25 cellular contexts compared by ENCODE assay signal in genomic region chr15:88262064-88262463, GRCh38. TPM values are rescaled to one million over a fixed set of nuclear protein-coding genes. Genes with fewer than 3 reads are reported as not detected.
A peak's percentile ranks its signal among the peaks of the same experiment; 100 is the strongest.
DNase-seq lines count a peak whose midpoint lies in the region; ATAC-seq and TF ChIP-seq lines count a peak whose summit lies in the region.
"Had no signal": no experiment of that assay in that cellular context is flagged by ENCODE, and none has a peak within 500 bp of the region (broad histone marks: within the 10 kb centered on the region; RNA-seq: fewer than 3 reads in every experiment).

No MANE protein-coding gene starts in this region.

- H3K27ac Mint-ChIP-seq in WTC11 (no peak overlapping the region), nephron progenitor cell (no peak overlapping the region)
- H3K27ac Mint-ChIP-seq: CD4-positive, alpha-beta T cell had no signal

- CTCF ChIA-PET in HEK293 (lab: Yijun Ruan, JAX), result interaction anchor here (1.0 to 3.8 kb wide), 4 partner anchors 12 to 1354 kb away, joined by 3 to 29 read pairs (median 8); no protein-coding TSS in a partner anchor
- CTCF ChIA-PET in WTC11 (lab: Charles Lee), result interaction anchor here (0.5 to 8.4 kb wide), 3 partner anchors 12 to 191 kb away, joined by 3 to 71 read pairs (median 10); no protein-coding TSS in a partner anchor

- H3K9me3 Mint-ChIP-seq in WTC11 (peaks cover 3% of the 10 kb centered on the region; the same call in 1 of the 2 replicates), nephron progenitor cell (no peaks in the 10 kb centered on the region)
- H3K9me3 Mint-ChIP-seq: CD4-positive, alpha-beta T cell had no signal

- H3K4me3 ChIP-seq in HEK293 (ENCODE audit: low read depth, low read length), result no peak overlapping the region
- H3K4me3 ChIP-seq: BLaER1, PC-9 had no signal

- H3K27ac ChIP-seq in HEK293 (ENCODE audit: extremely low read depth, low read depth, low read length), result no peak overlapping the region
- H3K27ac ChIP-seq: BLaER1, PC-9 had no signal

- no peak for TF ChIP-seq CTCF in HEK293 (tag by site-specific recombination; IDR thresholded peaks at IDR 0.05)
- TF ChIP-seq CTCF in WTC11 (IDR thresholded peaks at IDR 0.05), result no peak
- TF ChIP-seq CTCF in nephron progenitor cell (IDR thresholded peaks at IDR 0.05), result no peak

- no peaks in the 10 kb centered on the region; the same call in 1 of the 2 replicates for H3K4me1 Mint-ChIP-seq in WTC11
- H3K4me1 Mint-ChIP-seq in nephron progenitor cell, result peaks cover 20% of the 10 kb centered on the region

- H3K9me3 ChIP-seq in HEK293 (ENCODE audit: control insufficient read depth, insufficient read depth, low read depth, low read length), result no peaks in the 10 kb centered on the region
- H3K9me3 ChIP-seq: BLaER1, Caco-2 had no signal

- POLR2A ChIA-PET in HEK293 (lab: Yijun Ruan, JAX), result no interaction called here
- POLR2A ChIA-PET in WTC11 (lab: Charles Lee), result no interaction called here

- H3K36me3 Mint-ChIP-seq in WTC11, result no peaks in the 10 kb centered on the region
- no peaks in the 10 kb centered on the region for H3K36me3 Mint-ChIP-seq in nephron progenitor cell (ENCODE audit: low read depth)

- H3K27me3 Mint-ChIP-seq in WTC11 (ENCODE audit: low read depth) (peaks cover 45% of the 10 kb centered on the region), nephron progenitor cell (ENCODE audit: low read depth, poor library complexity) (peaks cover 92% of the 10 kb centered on the region)

- no peak overlapping the region for H3K4me3 Mint-ChIP-seq in WTC11
- no peak overlapping the region for H3K4me3 Mint-ChIP-seq in nephron progenitor cell
- H3K4me3 Mint-ChIP-seq: CD4-positive, alpha-beta T cell had no signal

- intact Hi-C loops in left colon (cut with DNase I, micrococcal nuclease), result no loop called here

- no peaks in the 10 kb centered on the region for H3K4me1 ChIP-seq in HEK293 (ENCODE audit: control insufficient read depth, insufficient read depth, low read length)
- H3K4me1 ChIP-seq: Caco-2 had no signal

- ATAC-seq in WTC11, result no peak
- ATAC-seq in left colon, result no peak
- ATAC-seq: HepG2, SK-N-SH treated with all-trans-retinoic acid at 6 μM for 48 hours had no signal

- no peak for DNase-seq in WTC11 (ENCODE audit: low spot score)
- peak; percentile 16 for DNase-seq in kidney tubule cell (ENCODE audit: low spot score)
- DNase-seq in nephron progenitor cell, result no peak
- no peak for DNase-seq in left colon
- DNase-seq in RPMI8226, result no peak
- no peak for DNase-seq in GDM1 (lab: John Stamatoyannopoulos, UW)
- DNase-seq: ACHN; Caco-2; CD4-positive, alpha-beta T cell; DMS 273 treated with DMSO at 0.1 percent for 48 hours; DMS79 treated with DMSO at 0.1 percent for 48 hours; GF-D8; GOT3; KBM-7; NCI-H1105; NCI-H146; NCI-H2029 treated with DMSO at 0.1 percent for 48 hours; NCI-H226; NCI-H510A treated with DMSO at 0.1 percent for 48 hours; NCI-H748 treated with DMSO at 0.1 percent for 48 hours; PC-9 had no signal

- H3K36me3 ChIP-seq in HEK293 (ENCODE audit: control insufficient read depth in 2 of 2, insufficient read depth in 1 of 2, low read length in 2 of 2), result no peaks in the 10 kb centered on the region
- H3K36me3 ChIP-seq: BLaER1 had no signal

TF ChIP-seq in HEK293, 187 proteins besides CTCF, POLR2A, EP300 and RAD21 (continues in another document):
- TF ChIP-seq, protein P1, sequence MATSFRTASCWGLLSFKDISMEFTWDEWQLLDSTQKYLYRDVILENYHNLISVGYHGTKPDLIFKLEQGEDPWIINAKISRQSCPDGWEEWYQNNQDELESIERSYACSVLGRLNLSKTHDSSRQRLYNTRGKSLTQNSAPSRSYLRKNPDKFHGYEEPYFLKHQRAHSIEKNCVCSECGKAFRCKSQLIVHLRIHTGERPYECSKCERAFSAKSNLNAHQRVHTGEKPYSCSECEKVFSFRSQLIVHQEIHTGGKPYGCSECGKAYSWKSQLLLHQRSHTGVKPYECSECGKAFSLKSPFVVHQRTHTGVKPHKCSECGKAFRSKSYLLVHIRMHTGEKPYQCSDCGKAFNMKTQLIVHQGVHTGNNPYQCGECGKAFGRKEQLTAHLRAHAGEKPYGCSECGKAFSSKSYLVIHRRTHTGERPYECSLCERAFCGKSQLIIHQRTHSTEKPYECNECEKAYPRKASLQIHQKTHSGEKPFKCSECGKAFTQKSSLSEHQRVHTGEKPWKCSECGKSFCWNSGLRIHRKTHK (tag by site-specific recombination; IDR thresholded peaks at IDR 0.05), result no peak
- TF ChIP-seq ZNF362 (tag by site-specific recombination; IDR thresholded peaks at IDR 0.05) (no peak), ZNF266 (tag by site-specific recombination; IDR thresholded peaks at IDR 0.05; ENCODE audit: low read depth) (no peak), ZNF10 (tag by site-specific recombination; IDR thresholded peaks at IDR 0.05) (no peak), GLIS1 (tag by site-specific recombination; IDR thresholded peaks at IDR 0.05) (0 out of 2 replicates have a peak, but pooled peaks have one; percentile 22)
- TF ChIP-seq, protein P2, sequence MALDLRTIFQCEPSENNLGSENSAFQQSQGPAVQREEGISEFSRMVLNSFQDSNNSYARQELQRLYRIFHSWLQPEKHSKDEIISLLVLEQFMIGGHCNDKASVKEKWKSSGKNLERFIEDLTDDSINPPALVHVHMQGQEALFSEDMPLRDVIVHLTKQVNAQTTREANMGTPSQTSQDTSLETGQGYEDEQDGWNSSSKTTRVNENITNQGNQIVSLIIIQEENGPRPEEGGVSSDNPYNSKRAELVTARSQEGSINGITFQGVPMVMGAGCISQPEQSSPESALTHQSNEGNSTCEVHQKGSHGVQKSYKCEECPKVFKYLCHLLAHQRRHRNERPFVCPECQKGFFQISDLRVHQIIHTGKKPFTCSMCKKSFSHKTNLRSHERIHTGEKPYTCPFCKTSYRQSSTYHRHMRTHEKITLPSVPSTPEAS (tag by site-specific recombination; IDR thresholded peaks at IDR 0.05), result no peak

TF ChIP-seq in WTC11, 78 proteins besides CTCF, POLR2A, EP300 and RAD21:
- TF ChIP-seq, protein P3, sequence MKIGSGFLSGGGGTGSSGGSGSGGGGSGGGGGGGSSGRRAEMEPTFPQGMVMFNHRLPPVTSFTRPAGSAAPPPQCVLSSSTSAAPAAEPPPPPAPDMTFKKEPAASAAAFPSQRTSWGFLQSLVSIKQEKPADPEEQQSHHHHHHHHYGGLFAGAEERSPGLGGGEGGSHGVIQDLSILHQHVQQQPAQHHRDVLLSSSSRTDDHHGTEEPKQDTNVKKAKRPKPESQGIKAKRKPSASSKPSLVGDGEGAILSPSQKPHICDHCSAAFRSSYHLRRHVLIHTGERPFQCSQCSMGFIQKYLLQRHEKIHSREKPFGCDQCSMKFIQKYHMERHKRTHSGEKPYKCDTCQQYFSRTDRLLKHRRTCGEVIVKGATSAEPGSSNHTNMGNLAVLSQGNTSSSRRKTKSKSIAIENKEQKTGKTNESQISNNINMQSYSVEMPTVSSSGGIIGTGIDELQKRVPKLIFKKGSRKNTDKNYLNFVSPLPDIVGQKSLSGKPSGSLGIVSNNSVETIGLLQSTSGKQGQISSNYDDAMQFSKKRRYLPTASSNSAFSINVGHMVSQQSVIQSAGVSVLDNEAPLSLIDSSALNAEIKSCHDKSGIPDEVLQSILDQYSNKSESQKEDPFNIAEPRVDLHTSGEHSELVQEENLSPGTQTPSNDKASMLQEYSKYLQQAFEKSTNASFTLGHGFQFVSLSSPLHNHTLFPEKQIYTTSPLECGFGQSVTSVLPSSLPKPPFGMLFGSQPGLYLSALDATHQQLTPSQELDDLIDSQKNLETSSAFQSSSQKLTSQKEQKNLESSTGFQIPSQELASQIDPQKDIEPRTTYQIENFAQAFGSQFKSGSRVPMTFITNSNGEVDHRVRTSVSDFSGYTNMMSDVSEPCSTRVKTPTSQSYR (CRISPR knock-in tag; IDR thresholded peaks at IDR 0.05), result no peak
- peak; percentile 27; the same call in 1 of the 2 replicates for TF ChIP-seq ZNF423 (CRISPR knock-in tag; IDR thresholded peaks at IDR 0.05)
- TF ChIP-seq ZSCAN18 (CRISPR knock-in tag; IDR thresholded peaks at IDR 0.05), result no peak
- TF ChIP-seq, protein P4, sequence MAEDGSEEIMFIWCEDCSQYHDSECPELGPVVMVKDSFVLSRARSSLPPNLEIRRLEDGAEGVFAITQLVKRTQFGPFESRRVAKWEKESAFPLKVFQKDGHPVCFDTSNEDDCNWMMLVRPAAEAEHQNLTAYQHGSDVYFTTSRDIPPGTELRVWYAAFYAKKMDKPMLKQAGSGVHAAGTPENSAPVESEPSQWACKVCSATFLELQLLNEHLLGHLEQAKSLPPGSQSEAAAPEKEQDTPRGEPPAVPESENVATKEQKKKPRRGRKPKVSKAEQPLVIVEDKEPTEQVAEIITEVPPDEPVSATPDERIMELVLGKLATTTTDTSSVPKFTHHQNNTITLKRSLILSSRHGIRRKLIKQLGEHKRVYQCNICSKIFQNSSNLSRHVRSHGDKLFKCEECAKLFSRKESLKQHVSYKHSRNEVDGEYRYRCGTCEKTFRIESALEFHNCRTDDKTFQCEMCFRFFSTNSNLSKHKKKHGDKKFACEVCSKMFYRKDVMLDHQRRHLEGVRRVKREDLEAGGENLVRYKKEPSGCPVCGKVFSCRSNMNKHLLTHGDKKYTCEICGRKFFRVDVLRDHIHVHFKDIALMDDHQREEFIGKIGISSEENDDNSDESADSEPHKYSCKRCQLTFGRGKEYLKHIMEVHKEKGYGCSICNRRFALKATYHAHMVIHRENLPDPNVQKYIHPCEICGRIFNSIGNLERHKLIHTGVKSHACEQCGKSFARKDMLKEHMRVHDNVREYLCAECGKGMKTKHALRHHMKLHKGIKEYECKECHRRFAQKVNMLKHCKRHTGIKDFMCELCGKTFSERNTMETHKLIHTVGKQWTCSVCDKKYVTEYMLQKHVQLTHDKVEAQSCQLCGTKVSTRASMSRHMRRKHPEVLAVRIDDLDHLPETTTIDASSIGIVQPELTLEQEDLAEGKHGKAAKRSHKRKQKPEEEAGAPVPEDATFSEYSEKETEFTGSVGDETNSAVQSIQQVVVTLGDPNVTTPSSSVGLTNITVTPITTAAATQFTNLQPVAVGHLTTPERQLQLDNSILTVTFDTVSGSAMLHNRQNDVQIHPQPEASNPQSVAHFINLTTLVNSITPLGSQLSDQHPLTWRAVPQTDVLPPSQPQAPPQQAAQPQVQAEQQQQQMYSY (CRISPR knock-in tag; IDR thresholded peaks at IDR 0.05), result no peak

RNA-seq across cellular contexts. Expression of gene NTRK3, which starts 5.5 kb away (rescaled TPM):
- 8.2 to 12.3 TPM (median 10.3 TPM) in 3 replicates for total RNA-seq in WTC11 (2021)
- 1 to 10 TPM in 1 of 2 donors, under 1 TPM in 1; 0.55 to 1.3 TPM for total RNA-seq in left colon
- total RNA-seq: Caco-2, HepG2, PC-9 had no signal

Comparison
In these comparisons a context has a peak if more than half of its experiments do, and no peak if none do; other contexts are left out.
1. Of the 8 proteins assayed by ChIP-seq in both HEK293 and WTC11: peak only in HEK293: none; only in WTC11: ZNF423; in both: none; in neither: 7.